ENCODE assay signal across 16 cellular contexts in the genomic region with DNA sequence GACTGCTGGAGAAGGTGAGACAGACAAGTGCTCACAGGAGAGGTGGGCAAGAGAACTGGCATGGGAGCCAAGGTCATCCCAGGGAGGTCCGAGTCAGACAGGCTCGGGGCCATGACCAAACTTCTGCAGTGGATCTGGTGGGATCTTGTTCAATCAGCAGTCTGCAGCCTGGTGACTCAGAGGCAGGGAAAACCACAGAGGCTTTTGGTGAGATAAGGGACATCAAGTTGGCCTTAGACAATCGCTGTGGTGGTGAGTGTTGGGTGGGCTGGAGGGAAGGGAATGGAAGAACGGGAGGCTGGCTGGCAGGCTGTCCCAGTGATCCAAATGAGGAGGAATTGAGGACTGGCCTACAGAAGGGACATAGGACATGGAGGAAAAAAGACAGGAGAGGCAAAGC.
DNase-seq lines count a peak whose midpoint lies in the region; ATAC-seq and TF ChIP-seq lines count a peak whose summit lies in the region.
"Had no signal": no experiment of that assay in that cellular context is flagged by ENCODE, and none has a peak within 500 bp of the region (broad histone marks: within the 10 kb centered on the region; RNA-seq: fewer than 3 reads in every experiment).

No MANE protein-coding gene starts in this region.

- DNase-seq in Daoy (ENCODE audit: low read depth) (peak; percentile 94), NB4 (ENCODE audit: low read depth) (peak; percentile 56), astrocyte of the cerebellum (ENCODE audit: low read depth) (peak; percentile 56), islet precursor cell (peak; percentile 93), NCI-H82 (lab: John Stamatoyannopoulos, UW) (no peak)
- DNase-seq in effector CD8-positive, alpha-beta T cell (lab: John Stamatoyannopoulos, UW): no peak
- no peak for DNase-seq in activated CD4-positive, CD25-positive, alpha-beta regulatory T cell (lab: John Stamatoyannopoulos, UW)
- DNase-seq: activated CD4-positive, CD25-positive, alpha-beta regulatory T cell treated with anti-CD3 and anti-CD28 coated beads, Interleukin-2, amount 50 U/mL, for 72 hours; activated naive CD8-positive, alpha-beta T cell treated with anti-CD3 and anti-CD28 coated beads, Interleukin-2, amount 10 ng/mL, durations not matched to agents 7 days and 5 days; cortex of kidney; DMS 273 treated with DMSO at 0.1 percent for 48 hours; mucosa of descending colon; SJCRH30; upper lobe of right lung had no signal

- in situ Hi-C loops in astrocyte of the cerebellum (cut with HindIII; ENCODE audit: low sequenced_read_pairs): no loop called here

- no peak for TF ChIP-seq POLR2A in NB4 (IDR thresholded peaks at IDR 0.05; ENCODE audit: extremely low read depth, insufficient read length)

- ATAC-seq in HG03565 (IDR thresholded peaks at IDR 0.05; ENCODE audit: unreplicated experiment): no peak
- ATAC-seq: mucosa of descending colon, upper lobe of right lung had no signal

- TF ChIP-seq CTCF in NB4 (IDR thresholded peaks at IDR 0.05; ENCODE audit: low read depth, low read length) (no peak), astrocyte of the cerebellum (IDR thresholded peaks at IDR 0.05; ENCODE audit: low read depth, low read length, missing control alignments) (no peak)

- no peak overlapping the region for H3K4me3 ChIP-seq in NB4 (ENCODE audit: low read depth, low read length)
- no peak overlapping the region for H3K4me3 ChIP-seq in astrocyte of the cerebellum (ENCODE audit: low read depth, low read length)
- H3K4me3 ChIP-seq: mucosa of descending colon, prostate gland, SJCRH30, upper lobe of right lung had no signal

Comparison
In these comparisons a context has a peak if more than half of its experiments do, and no peak if none do; other contexts are left out.
1. DNase-seq: peak in Daoy (single experiment), NB4 (single experiment), astrocyte of the cerebellum (single experiment) and islet precursor cell (single experiment); none in effector CD8-positive, alpha-beta T cell (single experiment), NCI-H82 (single experiment) and activated CD4-positive, CD25-positive, alpha-beta regulatory T cell (0 of 4).